Comparison of ENCODE assay signal across 12 cellular contexts in the genomic region with DNA sequence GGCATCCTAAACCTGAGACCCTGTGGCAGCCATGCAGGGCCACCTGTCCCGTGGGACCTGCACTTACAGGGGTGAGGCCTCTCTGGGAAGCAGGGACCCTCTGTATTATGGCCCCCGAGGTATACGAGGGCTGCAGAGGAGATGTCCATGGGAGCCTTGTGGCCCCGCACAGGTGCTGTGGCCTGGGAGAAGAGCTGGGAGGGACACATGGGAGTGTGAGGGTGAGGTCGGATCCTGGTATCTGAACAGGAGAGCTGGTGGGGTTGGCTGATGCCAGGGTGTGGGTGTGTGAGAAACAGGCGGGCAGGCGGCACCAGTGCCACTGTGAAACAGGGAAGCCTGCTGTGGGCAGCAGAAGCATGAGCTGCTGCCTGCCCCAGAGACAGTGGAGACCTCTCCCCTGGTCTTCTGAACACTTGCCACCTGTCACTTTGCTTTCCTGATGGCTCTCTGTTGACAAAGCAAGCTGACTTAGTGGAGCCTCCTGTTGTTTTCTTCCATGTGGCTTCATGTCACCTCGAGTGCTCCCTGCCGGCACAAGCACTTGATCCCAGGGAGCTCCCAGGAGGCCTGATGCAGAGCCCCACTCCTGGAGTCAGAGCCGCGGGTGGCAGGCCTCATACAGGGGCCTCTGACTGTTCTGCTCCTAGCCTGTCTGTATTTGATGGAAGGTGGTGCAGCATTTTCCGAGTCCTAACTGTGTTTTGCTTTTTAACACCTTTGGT. TPM values are rescaled to one million over a fixed set of nuclear protein-coding genes. Genes with fewer than 3 reads are reported as not detected.
A peak's percentile ranks its signal among the peaks of the same experiment; 100 is the strongest.
DNase-seq lines count a peak whose midpoint lies in the region; ATAC-seq and TF ChIP-seq lines count a peak whose summit lies in the region.
"Had no signal": no experiment of that assay in that cellular context is flagged by ENCODE, and none has a peak within 500 bp of the region (broad histone marks: within the 10 kb centered on the region; RNA-seq: fewer than 3 reads in every experiment).

No MANE protein-coding gene starts in this region.

- H3K9me3 Mint-ChIP-seq in dendritic cell treated with granulocyte-macrophage colony-stimulating factor and Interleukin-4, amounts not matched to agents 40 ng/mL and 50 ng/mL, for 4 days, result no peaks in the 10 kb centered on the region
- H3K9me3 Mint-ChIP-seq: CD8-positive, alpha-beta T cell; natural killer cell treated with Interleukin-12 subunit alpha and Interleukin-12 subunit beta and Interleukin-15 and Interleukin-18, amount 100 ng/mL, for 72 hours had no signal

- H3K36me3 ChIP-seq in left ventricle myocardium inferior, result peaks cover 39% of the 10 kb centered on the region

- H3K27me3 ChIP-seq in left ventricle myocardium inferior (ENCODE audit: low read depth), result no peaks in the 10 kb centered on the region
- H3K27me3 ChIP-seq: right lobe of liver had no signal

- H3K27me3 Mint-ChIP-seq in dendritic cell treated with granulocyte-macrophage colony-stimulating factor and Interleukin-4, amounts not matched to agents 40 ng/mL and 50 ng/mL, for 4 days, result no peaks in the 10 kb centered on the region
- H3K27me3 Mint-ChIP-seq: natural killer cell treated with Interleukin-12 subunit alpha and Interleukin-12 subunit beta and Interleukin-15 and Interleukin-18, amount 100 ng/mL, for 72 hours had no signal

- DNase-seq in Right ventricle myocardium inferior (ENCODE audit: missing footprints) (peak; percentile 35), left ventricle myocardium inferior (no peak), NCI-H2107 (lab: John Stamatoyannopoulos, UW) (peak; percentile 73), NCI-H774 (lab: John Stamatoyannopoulos, UW) (no peak)
- DNase-seq in stimulated activated CD4-positive, alpha-beta T cell treated with anti-CD3 and anti-CD28 coated beads, Interleukin-4, amount 100 ng/mL, for 4 hours, result no peak
- DNase-seq: CD8-positive, alpha-beta T cell; NCI-H2081 treated with DMSO at 0.1 percent for 48 hours; right lobe of liver; RPMI8226 had no signal

- no peak for TF ChIP-seq CTCF in left ventricle myocardium inferior (IDR thresholded peaks at IDR 0.05; ENCODE audit: borderline replicate concordance)

- H3K4me1 Mint-ChIP-seq in dendritic cell treated with granulocyte-macrophage colony-stimulating factor and Interleukin-4, amounts not matched to agents 40 ng/mL and 50 ng/mL, for 4 days (ENCODE audit: low read depth), result peaks cover 9% of the 10 kb centered on the region

- no peak overlapping the region for H3K4me3 Mint-ChIP-seq in dendritic cell treated with granulocyte-macrophage colony-stimulating factor and Interleukin-4, amounts not matched to agents 40 ng/mL and 50 ng/mL, for 4 days
- H3K4me3 Mint-ChIP-seq: CD8-positive, alpha-beta T cell; natural killer cell treated with Interleukin-12 subunit alpha and Interleukin-12 subunit beta and Interleukin-15 and Interleukin-18, amount 100 ng/mL, for 72 hours had no signal

- peaks cover 14% of the 10 kb centered on the region for H3K4me1 ChIP-seq in left ventricle myocardium inferior
- H3K4me1 ChIP-seq: right lobe of liver had no signal

- no peak overlapping the region for H3K27ac ChIP-seq in left ventricle myocardium inferior (replicated peaks)
- H3K27ac ChIP-seq: right lobe of liver had no signal

- peak overlapping the region; percentile 47 for H3K27ac Mint-ChIP-seq in dendritic cell treated with granulocyte-macrophage colony-stimulating factor and Interleukin-4, amounts not matched to agents 40 ng/mL and 50 ng/mL, for 4 days

- no peaks in the 10 kb centered on the region for H3K9me3 ChIP-seq in left ventricle myocardium inferior (replicated peaks)
- H3K9me3 ChIP-seq: right lobe of liver had no signal

- no peak overlapping the region for H3K4me3 ChIP-seq in left ventricle myocardium inferior
- H3K4me3 ChIP-seq: right lobe of liver had no signal

- intact Hi-C loops in Right ventricle myocardium inferior (cut with DNase I) (no loop called here), left ventricle myocardium inferior (cut with micrococcal nuclease) (no loop called here)
- intact Hi-C loops in dendritic cell treated with granulocyte-macrophage colony-stimulating factor and Interleukin-4, amounts not matched to agents 40 ng/mL and 50 ng/mL, for 4 days (cut with micrococcal nuclease), result no loop called here

- no peak for ATAC-seq in Right ventricle myocardium inferior
- ATAC-seq in GM18511 (IDR thresholded peaks at IDR 0.05; ENCODE audit: unreplicated experiment), result no peak
- ATAC-seq: CD8-positive, alpha-beta T cell; natural killer cell treated with Interleukin-12 subunit alpha and Interleukin-12 subunit beta and Interleukin-15 and Interleukin-18, amount 100 ng/mL, for 72 hours; right lobe of liver had no signal

- peaks cover 100% of the 10 kb centered on the region for H3K36me3 Mint-ChIP-seq in dendritic cell treated with granulocyte-macrophage colony-stimulating factor and Interleukin-4, amounts not matched to agents 40 ng/mL and 50 ng/mL, for 4 days (ENCODE audit: low read depth)

RNA-seq across cellular contexts. Expression of a gene that starts 19.8 kb away (rescaled TPM):
- total RNA-seq in Right ventricle myocardium inferior (0.14 TPM), left ventricle myocardium inferior (not detected)

Comparison
In these comparisons a context has a peak if more than half of its experiments do, and no peak if none do; other contexts are left out.
1. DNase-seq: peak in Right ventricle myocardium inferior (single experiment) and NCI-H2107 (single experiment); none in left ventricle myocardium inferior (single experiment), NCI-H774 (single experiment) and stimulated activated CD4-positive, alpha-beta T cell treated with anti-CD3 and anti-CD28 coated beads, Interleukin-4, amount 100 ng/mL, for 4 hours (0 of 2).